In genomic region chr10:123016228-123016627, GRCh38 we compare ENCODE assay signal across 30 cellular contexts.
"Had no signal": no experiment of that assay in that cellular context is flagged by ENCODE, and none has a peak within 500 bp of the region (broad histone marks: within the 10 kb centered on the region; RNA-seq: fewer than 3 reads in every experiment).

No MANE protein-coding gene starts in this region.

- H3K27ac Mint-ChIP-seq: activated B cell treated with CpG ODN at 0.5 μM for 24 hours; activated CD8-positive, alpha-beta T cell treated with anti-CD3 and anti-CD28 coated beads for 36 hours; activated naive CD8-positive, alpha-beta T cell; activated T-helper 17 cell treated with anti-CD3 and anti-CD28 coated beads, Interleukin-2, amount 50 U/mL, for 72 hours; effector memory CD8-positive, alpha-beta T cell; T-helper 1 cell treated with Interleukin-12 subunit alpha and Interleukin-12 subunit beta and Interleukin-4 antibody, amounts not matched to agents 30 μg/mL and 1 μg/mL, for 36 hours; T-helper 2 cell treated with Interferon-gamma antibody and Interleukin-4, amounts not matched to agents 5 μg/mL and 100 μg/mL, for 36 hours had no signal

- H3K9me3 Mint-ChIP-seq: activated B cell treated with CpG ODN at 0.5 μM for 24 hours; activated CD8-positive, alpha-beta T cell treated with anti-CD3 and anti-CD28 coated beads for 36 hours; activated T-cell treated with anti-CD3 and anti-CD28 coated beads, Interleukin-2, amount 50 U/mL, for 4 hours; activated T-helper 17 cell treated with anti-CD3 and anti-CD28 coated beads, Interleukin-2, amount 50 U/mL, for 72 hours; central memory CD8-positive, alpha-beta T cell; effector memory CD8-positive, alpha-beta T cell; T-helper 1 cell treated with Interleukin-12 subunit alpha and Interleukin-12 subunit beta and Interleukin-4 antibody, amounts not matched to agents 30 μg/mL and 1 μg/mL, for 36 hours; T-helper 2 cell treated with Interferon-gamma antibody and Interleukin-4, amounts not matched to agents 5 μg/mL and 100 μg/mL, for 36 hours had no signal

- H3K4me3 ChIP-seq: esophagus squamous epithelium had no signal

- H3K36me3 ChIP-seq: brain microvascular endothelial cell, WERI-Rb-1 had no signal

- ATAC-seq: activated CD4-positive, CD25-positive, alpha-beta regulatory T cell treated with anti-CD3 and anti-CD28 coated beads, Interleukin-2, amount 50 U/mL, for 24 hours; activated CD8-positive, alpha-beta T cell treated with anti-CD3 and anti-CD28 coated beads for 36 hours; activated T-cell treated with anti-CD3 and anti-CD28 coated beads, Interleukin-2, amount 50 U/mL, for 4 hours; activated T-helper 17 cell treated with anti-CD3 and anti-CD28 coated beads, Interleukin-2, amount 50 U/mL, for 72 hours; effector memory CD8-positive, alpha-beta T cell had no signal

- H3K27ac ChIP-seq: brain microvascular endothelial cell, epithelial cell of prostate, WERI-Rb-1 had no signal

- H3K9me3 ChIP-seq: esophagus squamous epithelium had no signal

- H3K27me3 Mint-ChIP-seq: activated B cell treated with CpG ODN at 0.5 μM for 24 hours; activated CD8-positive, alpha-beta T cell treated with anti-CD3 and anti-CD28 coated beads for 36 hours; activated naive CD8-positive, alpha-beta T cell; activated T-helper 17 cell treated with anti-CD3 and anti-CD28 coated beads, Interleukin-2, amount 50 U/mL, for 72 hours; central memory CD8-positive, alpha-beta T cell; effector memory CD8-positive, alpha-beta T cell had no signal

- H3K27me3 ChIP-seq: brain microvascular endothelial cell, esophagus squamous epithelium had no signal

- H3K4me1 Mint-ChIP-seq: activated B cell treated with CpG ODN at 0.5 μM for 24 hours had no signal

- DNase-seq: activated B cell treated with CpG ODN at 0.5 μM for 24 hours; activated CD4-positive, alpha-beta T cell treated with anti-CD3 and anti-CD28 coated beads for 48 hours; activated CD4-positive, alpha-beta T cell treated with anti-CD3 and anti-CD28 coated beads, Interleukin-2, amount 50 U/mL, for 1 hour; activated CD4-positive, alpha-beta T cell treated with anti-CD3 and anti-CD28 coated beads, Interleukin-2, amount 50 U/mL, for 48 hours; activated CD8-positive, alpha-beta memory T cell treated with anti-CD3 and anti-CD28 coated beads for 24 hours; activated CD8-positive, alpha-beta T cell treated with anti-CD3 and anti-CD28 coated beads for 36 hours; activated effector memory CD4-positive, alpha-beta T cell treated with Interleukin-2 at 50 U/mL for 16 hours; activated gamma-delta T cell treated with Interleukin-2 at 50 U/mL for 16 hours; activated naive CD4-positive, alpha-beta T cell treated with anti-CD3 and anti-CD28 coated beads, Interleukin-2, amount 50 U/mL, for 16 hours; activated naive CD4-positive, alpha-beta T cell treated with Interleukin-2 at 50 U/mL for 16 hours; activated T-cell treated with anti-CD3 and anti-CD28 coated beads, Interleukin-2, amount 50 U/mL, for 4 hours; amniotic stem cell; anterior cingulate cortex; brain microvascular endothelial cell; cortex of kidney; dermis blood vessel endothelial cell; effector CD4-positive, alpha-beta T cell; effector memory CD8-positive, alpha-beta T cell; esophagus squamous epithelium; foreskin fibroblast; head of caudate nucleus; T1000; WERI-Rb-1 had no signal

- H3K4me3 Mint-ChIP-seq: activated B cell treated with CpG ODN at 0.5 μM for 24 hours; activated CD8-positive, alpha-beta T cell treated with anti-CD3 and anti-CD28 coated beads for 36 hours; activated naive CD8-positive, alpha-beta T cell; activated T-cell treated with anti-CD3 and anti-CD28 coated beads, Interleukin-2, amount 50 U/mL, for 4 hours; activated T-helper 17 cell treated with anti-CD3 and anti-CD28 coated beads, Interleukin-2, amount 50 U/mL, for 72 hours; central memory CD8-positive, alpha-beta T cell; effector memory CD8-positive, alpha-beta T cell; T-helper 1 cell treated with Interleukin-12 subunit alpha and Interleukin-12 subunit beta and Interleukin-4 antibody, amounts not matched to agents 30 μg/mL and 1 μg/mL, for 36 hours; T-helper 2 cell treated with Interferon-gamma antibody and Interleukin-4, amounts not matched to agents 5 μg/mL and 100 μg/mL, for 36 hours had no signal
